In the genomic region with DNA sequence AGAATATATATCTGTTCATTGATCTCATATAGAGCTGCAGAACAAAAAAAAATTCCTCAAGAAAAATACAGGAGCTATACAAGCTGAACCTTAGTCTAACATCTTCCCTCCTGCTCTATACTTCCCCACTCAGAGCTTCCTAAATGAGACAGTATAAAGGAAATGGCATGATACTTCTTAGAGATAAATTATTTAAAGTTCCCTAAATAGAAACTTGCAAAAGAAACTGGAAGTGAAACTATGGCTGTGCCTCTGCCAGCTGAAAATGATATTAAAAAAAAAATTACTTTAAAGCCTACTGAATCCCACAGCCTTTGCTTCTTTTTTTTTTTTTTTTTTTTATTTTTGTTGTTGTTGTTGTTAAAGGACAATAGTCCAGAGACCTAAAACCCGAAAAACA, we compare ENCODE assay signal across 10 cellular contexts. TPM values are rescaled to one million over a fixed set of nuclear protein-coding genes. Genes with fewer than 3 reads are reported as not detected.
DNase-seq lines count a peak whose midpoint lies in the region; ATAC-seq, FAIRE-seq and TF ChIP-seq lines count a peak whose summit lies in the region.
"Had no signal": no experiment of that assay in that cellular context is flagged by ENCODE, and none has a peak within 500 bp of the region (broad histone marks: within the 10 kb centered on the region; RNA-seq: fewer than 3 reads in every experiment).

No MANE protein-coding gene starts in this region.

- CTCF ChIA-PET in HepG2 (lab: Yijun Ruan, JAX; ENCODE audit: low intra/inter-chr PET ratio, low total read pairs) (no interaction called here), activated B cell treated with CpG ODN at 0.5 μM for 24 hours (lab: Charles Lee) (interaction anchor here (0.7 to 6.6 kb wide), 10 partner anchors 9 to 423 kb away, joined by 3 to 47 read pairs (median 3); no protein-coding TSS in a partner anchor)

- peaks cover 25% of the 10 kb centered on the region for H3K79me2 ChIP-seq in HepG2 (ENCODE audit: insufficient read depth, low read length)

- H3K27me3 ChIP-seq in liver (ENCODE audit: control insufficient read depth in 4 of 4, insufficient read depth in 4 of 4, low read length in 3 of 4) (no peaks in the 10 kb centered on the region), HepG2 (ENCODE audit: control insufficient read depth in 1 of 2, insufficient read depth in 2 of 2, low read length in 2 of 2) (no peaks in the 10 kb centered on the region), right lobe of liver (no peaks in the 10 kb centered on the region), esophagus squamous epithelium (no peaks in the 10 kb centered on the region)

- H3K36me3 ChIP-seq in liver (ENCODE audit: control insufficient read depth in 4 of 4, insufficient read depth in 3 of 4, low read depth in 1 of 4, low read length in 3 of 4) = peaks cover 6 to 18% (median 16%) of the 10 kb centered on the region in 4 donors
- peaks cover 13 to 17% of the 10 kb centered on the region in 2 experiments; a peak in 4 of 5 replicates for H3K36me3 ChIP-seq in HepG2 (replicated peaks in 1 of 2; ENCODE audit: control insufficient read depth in 1 of 2, insufficient read depth in 2 of 2, low read length in 2 of 2)
- peaks cover 0 to 24% (median 10%) of the 10 kb centered on the region in 4 donors for H3K36me3 ChIP-seq in right lobe of liver
- H3K36me3 ChIP-seq in esophagus squamous epithelium = peaks cover 8 to 26% (median 10%) of the 10 kb centered on the region in 3 donors

- TF ChIP-seq CTCF in liver (IDR thresholded peaks at IDR 0.05; ENCODE audit: low read depth, low read length, missing input control) (no peak), HepG2 (CRISPR knock-in tag; IDR thresholded peaks at IDR 0.05) (no peak), activated B cell treated with CpG ODN at 0.5 μM for 24 hours (IDR thresholded peaks at IDR 0.05) (no peak), right lobe of liver (IDR thresholded peaks at IDR 0.05) (no peak), esophagus squamous epithelium (IDR thresholded peaks at IDR 0.05) (no peak)

- H3K9me3 Mint-ChIP-seq in activated B cell treated with CpG ODN at 0.5 μM for 24 hours = no peaks in the 10 kb centered on the region

- DNase-seq in HepG2 (ENCODE audit: low spot score) (no peak), activated B cell treated with CpG ODN at 0.5 μM for 24 hours (no peak), right lobe of liver (no peak), amniotic stem cell (lab: John Stamatoyannopoulos, UW) (no peak), SHP77 (lab: John Stamatoyannopoulos, UW) (no peak), esophagus squamous epithelium (lab: John Stamatoyannopoulos, UW) (no peak)
- DNase-seq: NCI-H446 had no signal

- H3K4me3 ChIP-seq in liver (ENCODE audit: low read depth in 1 of 3, low read length in 3 of 3) = no peak overlapping the region
- no peak overlapping the region for H3K4me3 ChIP-seq in HepG2 (replicated peaks in 1 of 3; ENCODE audit: insufficient read depth in 1 of 3, low read depth in 2 of 3, low read length in 3 of 3)
- H3K4me3 ChIP-seq in right lobe of liver = no peak overlapping the region
- H3K4me3 ChIP-seq in esophagus squamous epithelium = no peak overlapping the region
- H3K4me3 ChIP-seq: thoracic aorta had no signal

- no peak overlapping the region for H3K4me2 ChIP-seq in HepG2 (ENCODE audit: low read depth, low read length)

- peaks cover 35% of the 10 kb centered on the region for H3K36me3 Mint-ChIP-seq in activated B cell treated with CpG ODN at 0.5 μM for 24 hours (ENCODE audit: low read depth)

- TF ChIP-seq EP300 in HepG2 (IDR thresholded peaks at IDR 0.05; ENCODE audit: low read depth in 2 of 2, low read length in 2 of 2) (no peak), HepG2 (CRISPR knock-in tag; IDR thresholded peaks at IDR 0.05; ENCODE audit: borderline replicate concordance) (no peak)

- H3K9ac ChIP-seq in liver (ENCODE audit: low read depth in 1 of 2, low read length in 2 of 2) = peak overlapping the region; percentile 43 to 51
- H3K9ac ChIP-seq in HepG2 (ENCODE audit: insufficient read depth, low read depth, low read length) = no peak overlapping the region

- H3K27ac ChIP-seq in liver (ENCODE audit: low read depth in 1 of 2, low read length in 2 of 2) = no peak overlapping the region
- no peak overlapping the region for H3K27ac ChIP-seq in HepG2 (ENCODE audit: extremely low read length, insufficient read depth, low read length)
- H3K27ac ChIP-seq in right lobe of liver = peak overlapping the region in 1 of 3 donors; percentile 7
- H3K27ac ChIP-seq in esophagus squamous epithelium = peak overlapping the region in 2 of 4 donors; percentile 35 to 40
- H3K27ac ChIP-seq: thoracic aorta had no signal

- FAIRE-seq in HepG2 (lab: Jason Lieb, UNC) = no peak

- 59% methylated on average over 1 of the region's 1 CpG for WGBS in liver
- 91% methylated on average over 1 of the region's 1 CpG for WGBS in HepG2 (ENCODE audit: low lambda C conversion rate)
- WGBS in right lobe of liver (ENCODE audit: insufficient coverage, low coverage, low lambda C conversion rate, missing lambda C conversion rate) = 36% methylated on average over 1 of the region's 1 CpG
- 29 to 59% methylated on average over 1 of the region's 1 CpG for WGBS in esophagus squamous epithelium, 2 donors

- H3K27me3 Mint-ChIP-seq in activated B cell treated with CpG ODN at 0.5 μM for 24 hours = no peaks in the 10 kb centered on the region

- H3K9me3 ChIP-seq in liver (ENCODE audit: control insufficient read depth in 4 of 4, low read length in 3 of 4) = no peaks in the 10 kb centered on the region
- no peaks in the 10 kb centered on the region for H3K9me3 ChIP-seq in HepG2 (ENCODE audit: low read length)
- H3K9me3 ChIP-seq in right lobe of liver = no peaks in the 10 kb centered on the region
- H3K9me3 ChIP-seq in esophagus squamous epithelium = no peaks in the 10 kb centered on the region
- H3K9me3 ChIP-seq: thoracic aorta had no signal

- H3K4me1 ChIP-seq in liver (ENCODE audit: control insufficient read depth in 4 of 4, insufficient read depth in 4 of 4, low read length in 3 of 4) (peaks cover 0 to 1% (median 0%) of the 10 kb centered on the region in 4 donors), HepG2 (ENCODE audit: insufficient read depth, low read length) (peaks cover 2% of the 10 kb centered on the region; the same call in 1 of the 2 replicates), right lobe of liver (no peaks in the 10 kb centered on the region), esophagus squamous epithelium (peaks cover 0 to 52% (median 0%) of the 10 kb centered on the region in 3 donors)

- H3K4me1 Mint-ChIP-seq in activated B cell treated with CpG ODN at 0.5 μM for 24 hours = peaks cover 51% of the 10 kb centered on the region

- TF ChIP-seq RAD21 in liver (IDR thresholded peaks at IDR 0.05) (peak in 1 of 2 donors; percentile 4), HepG2 (CRISPR knock-in tag; IDR thresholded peaks at IDR 0.05) (no peak)

- intact Hi-C loops in HepG2 (cut with micrococcal nuclease; ENCODE audit: unreplicated experiment) = no loop called here
- intact Hi-C loops in activated B cell treated with CpG ODN at 0.5 μM for 24 hours (cut with micrococcal nuclease) = loop anchor here (1.0 kb wide), 2 partner anchors 38 to 158 kb away; a partner anchor contains a TSS
- intact Hi-C loops in right lobe of liver (cut with DNase I) = loop anchor here in 1 of 2 donors (10.0 kb wide), 1 partner anchor 166 kb away; no protein-coding TSS in a partner anchor
- intact Hi-C loops in esophagus squamous epithelium (cut with DNase I) = no loop called here

- in situ Hi-C loops in HepG2 (cut with HindIII; ENCODE audit: extremely low pct_ligation_motif_present, low pct_unique_long_range_greater_than_20kb) = no loop called here

- no peak for ATAC-seq in HepG2
- peak; percentile 72 for ATAC-seq in activated B cell treated with CpG ODN at 0.5 μM for 24 hours (ENCODE audit: low read depth)
- peak; percentile 24 to 56 (median 45) for ATAC-seq in right lobe of liver
- no peak for ATAC-seq in HG02642 (IDR thresholded peaks at IDR 0.05; ENCODE audit: poor library complexity, unreplicated experiment)

- no peaks in the 10 kb centered on the region for H4K20me1 ChIP-seq in HepG2 (ENCODE audit: insufficient read depth, low read length)

- H3K4me3 Mint-ChIP-seq in activated B cell treated with CpG ODN at 0.5 μM for 24 hours = peak overlapping the region; percentile 55

- TF ChIP-seq POLR2A in HepG2 (IDR thresholded peaks at IDR 0.05; ENCODE audit: insufficient read depth in 1 of 2, low read depth in 2 of 2, low read length in 2 of 2) (no peak), right lobe of liver (IDR thresholded peaks at IDR 0.05) (no peak), esophagus squamous epithelium (IDR thresholded peaks at IDR 0.05) (no peak)

- H3K27ac Mint-ChIP-seq in activated B cell treated with CpG ODN at 0.5 μM for 24 hours = peak overlapping the region; percentile 76

- no peak overlapping the region for H2AFZ ChIP-seq in HepG2 (ENCODE audit: low read length)

- no TSS peak for BruUV-seq in HepG2 (replicated peaks; lab: Mats Ljungman, UMichigan)

- POLR2A ChIA-PET in HepG2 (lab: Yijun Ruan, JAX) = interaction anchor here (1.5 kb wide), 1 partner anchor 10 kb away, joined by 3 read pairs; no protein-coding TSS in a partner anchor
- POLR2A ChIA-PET in activated B cell treated with CpG ODN at 0.5 μM for 24 hours (lab: Charles Lee) = interaction anchor here (0.6 to 2.4 kb wide), 14 partner anchors 9 to 790 kb away, joined by 3 to 23 read pairs (median 3); a partner anchor contains a TSS

RNA-seq across cellular contexts. Expression of a gene that starts 11.6 kb away (rescaled TPM):
- total RNA-seq in liver (10 to 100 TPM; 35.2 to 46.0 TPM), HepG2 (2016; rRNA removed; fragmentation: Illumina TruSeq; extraction: Trizol) (16.5 and 29.4 TPM in 2 replicates), activated B cell treated with CpG ODN at 0.5 μM for 24 hours (96.1 and 97.7 TPM in 2 replicates), right lobe of liver (10 to 100 TPM; 22.2 to 56.8 (median 39.6) TPM), esophagus squamous epithelium (10 to 100 TPM; 16.6 to 37.2 (median 17.8) TPM)
- polyA plus RNA-seq in liver (10 to 100 TPM; 13.4 to 24.3 TPM), HepG2 (2011; rRNA removed) (27.3 and 32.1 TPM in 2 replicates)
- 8.6 and 9.3 TPM in 2 replicates for total RNA-seq in HepG2 (2016; cell fraction: cytosol; rRNA removed; fragmentation: Illumina TruSeq; extraction: Trizol; ENCODE audit: low read depth)
- total RNA-seq in HepG2 (2016; cell fraction: insoluble cytoplasmic fraction; rRNA removed; fragmentation: Illumina TruSeq; extraction: Trizol) = 17.5 and 29.6 TPM in 2 replicates
- total RNA-seq in HepG2 (2016; cell fraction: membrane; rRNA removed; fragmentation: Illumina TruSeq; extraction: Trizol) = 11.8 and 12.2 TPM in 2 replicates
- total RNA-seq in HepG2 (2016; cell fraction: nucleus; rRNA removed; fragmentation: Illumina TruSeq; extraction: Trizol) = 25.2 and 29.4 TPM in 2 replicates
- 17.4 and 19.0 TPM in 2 replicates for polyA plus RNA-seq in HepG2 (2011; cell fraction: cytosol; rRNA removed)
- 69.4 and 74.5 TPM in 2 replicates for polyA plus RNA-seq in HepG2 (2011; cell fraction: nucleus; rRNA removed)
- polyA plus RNA-seq in HepG2 (2012) = 30.8 and 31.9 TPM in 2 replicates
- polyA plus RNA-seq in HepG2 (2016; cell fraction: cytosol; fragmentation: Illumina TruSeq; extraction: Trizol; ENCODE audit: low read depth) = 0.96 and 1.7 TPM in 2 replicates
- 32.5 and 34.6 TPM in 2 replicates for polyA plus RNA-seq in HepG2 (2016; cell fraction: insoluble cytoplasmic fraction; fragmentation: Illumina TruSeq; extraction: Trizol; ENCODE audit: low read depth)
- 4.7 and 5.0 TPM in 2 replicates for polyA plus RNA-seq in HepG2 (2016; cell fraction: membrane; fragmentation: Illumina TruSeq; extraction: Trizol; ENCODE audit: low read depth)
- polyA plus RNA-seq in HepG2 (2016; cell fraction: nucleus; fragmentation: Illumina TruSeq; extraction: Trizol; ENCODE audit: insufficient read depth, low read depth) = 60.6 and 64.1 TPM in 2 replicates
- polyA minus RNA-seq in HepG2 (2011; rRNA and poly(A)+ RNA removed; ENCODE audit: low replicate concordance) = 33.3 and 65.4 TPM in 2 replicates
- 16.4 and 19.4 TPM in 2 replicates for polyA minus RNA-seq in HepG2 (2011; cell fraction: cytosol; rRNA and poly(A)+ RNA removed)
- polyA minus RNA-seq in HepG2 (2011; cell fraction: nucleus; rRNA and poly(A)+ RNA removed) = 42.6 and 47.6 TPM in 2 replicates

RNA-seq across cellular contexts. Expression of a gene that starts 37.9 kb away (rescaled TPM):
- total RNA-seq in liver (100 to 1,000 TPM; 167 to 297 TPM), HepG2 (2016; rRNA removed; fragmentation: Illumina TruSeq; extraction: Trizol) (183 and 311 TPM in 2 replicates), activated B cell treated with CpG ODN at 0.5 μM for 24 hours (124 and 130 TPM in 2 replicates), right lobe of liver (100 to 1,000 TPM; 205 to 296 (median 279) TPM), esophagus squamous epithelium (100 to 1,000 TPM; 174 to 267 (median 206) TPM)
- polyA plus RNA-seq in liver (100 to 1,000 TPM; 206 to 349 TPM), HepG2 (2011; rRNA removed) (292 and 377 TPM in 2 replicates)
- 31.8 and 36.6 TPM in 2 replicates for total RNA-seq in HepG2 (2016; cell fraction: cytosol; rRNA removed; fragmentation: Illumina TruSeq; extraction: Trizol; ENCODE audit: low read depth)
- 191 and 318 TPM in 2 replicates for total RNA-seq in HepG2 (2016; cell fraction: insoluble cytoplasmic fraction; rRNA removed; fragmentation: Illumina TruSeq; extraction: Trizol)
- 62.0 and 63.6 TPM in 2 replicates for total RNA-seq in HepG2 (2016; cell fraction: membrane; rRNA removed; fragmentation: Illumina TruSeq; extraction: Trizol)
- total RNA-seq in HepG2 (2016; cell fraction: nucleus; rRNA removed; fragmentation: Illumina TruSeq; extraction: Trizol) = 252 and 291 TPM in 2 replicates
- polyA plus RNA-seq in HepG2 (2011; cell fraction: cytosol; rRNA removed) = 308 and 326 TPM in 2 replicates
- polyA plus RNA-seq in HepG2 (2011; cell fraction: nucleus; rRNA removed) = 81.4 and 84.1 TPM in 2 replicates
- polyA plus RNA-seq in HepG2 (2012) = 131 and 139 TPM in 2 replicates
- polyA plus RNA-seq in HepG2 (2016; cell fraction: cytosol; fragmentation: Illumina TruSeq; extraction: Trizol; ENCODE audit: low read depth) = 36.6 and 41.3 TPM in 2 replicates
- 162 and 165 TPM in 2 replicates for polyA plus RNA-seq in HepG2 (2016; cell fraction: insoluble cytoplasmic fraction; fragmentation: Illumina TruSeq; extraction: Trizol; ENCODE audit: low read depth)
- 58.6 and 59.0 TPM in 2 replicates for polyA plus RNA-seq in HepG2 (2016; cell fraction: membrane; fragmentation: Illumina TruSeq; extraction: Trizol; ENCODE audit: low read depth)
- 306 and 326 TPM in 2 replicates for polyA plus RNA-seq in HepG2 (2016; cell fraction: nucleus; fragmentation: Illumina TruSeq; extraction: Trizol; ENCODE audit: insufficient read depth, low read depth)
- 546 and 919 TPM in 2 replicates for polyA minus RNA-seq in HepG2 (2011; rRNA and poly(A)+ RNA removed; ENCODE audit: low replicate concordance)
- 247 and 332 TPM in 2 replicates for polyA minus RNA-seq in HepG2 (2011; cell fraction: cytosol; rRNA and poly(A)+ RNA removed)
- 78.8 and 85.5 TPM in 2 replicates for polyA minus RNA-seq in HepG2 (2011; cell fraction: nucleus; rRNA and poly(A)+ RNA removed)

Comparison
In these comparisons a context has a peak if more than half of its experiments do, and no peak if none do; other contexts are left out.
1. ATAC-seq: peak in activated B cell treated with CpG ODN at 0.5 μM for 24 hours (single experiment) and right lobe of liver (4 of 4); none in HepG2 (single experiment) and HG02642 (single experiment).